22 cellular contexts compared by ENCODE assay signal in the genomic region with DNA sequence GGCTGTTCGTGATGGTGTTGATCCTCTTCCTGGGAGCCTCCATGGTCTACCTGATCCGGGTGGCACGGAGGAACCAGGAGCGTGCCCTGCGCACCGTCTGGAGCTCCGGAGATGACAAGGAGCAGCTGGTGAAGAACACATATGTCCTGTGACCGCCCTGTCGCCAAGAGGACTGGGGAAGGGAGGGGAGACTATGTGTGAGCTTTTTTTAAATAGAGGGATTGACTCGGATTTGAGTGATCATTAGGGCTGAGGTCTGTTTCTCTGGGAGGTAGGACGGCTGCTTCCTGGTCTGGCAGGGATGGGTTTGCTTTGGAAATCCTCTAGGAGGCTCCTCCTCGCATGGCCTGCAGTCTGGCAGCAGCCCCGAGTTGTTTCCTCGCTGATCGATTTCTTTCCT. TPM values are rescaled to one million over a fixed set of nuclear protein-coding genes. Genes with fewer than 3 reads are reported as not detected.
A peak's percentile ranks its signal among the peaks of the same experiment; 100 is the strongest.
DNase-seq lines count a peak whose midpoint lies in the region; ATAC-seq and TF ChIP-seq lines count a peak whose summit lies in the region.
"Had no signal": no experiment of that assay in that cellular context is flagged by ENCODE, and none has a peak within 500 bp of the region (broad histone marks: within the 10 kb centered on the region; RNA-seq: fewer than 3 reads in every experiment).

No MANE protein-coding gene starts in this region.

- no peak for TF ChIP-seq EP300 in stomach (IDR thresholded peaks at IDR 0.05)

- intact Hi-C loops in HCT116 (cut with micrococcal nuclease) (no loop called here), stomach (cut with DNase I; ENCODE audit: low total_unique reads) (no loop called here), mucosa of descending colon (cut with DNase I, micrococcal nuclease) (no loop called here)

- POLR2A ChIA-PET in HCT116 (lab: Charles Lee), result no interaction called here

- no peak overlapping the region for H3K9ac ChIP-seq in HCT116 (ENCODE audit: low read length)

- peaks cover 2 to 4% of the 10 kb centered on the region in 2 experiments; a peak in 1 of 4 replicates for H3K4me1 ChIP-seq in HCT116 (ENCODE audit: control insufficient read depth in 1 of 2, insufficient read depth in 2 of 2, low read length in 2 of 2)
- H3K4me1 ChIP-seq in stomach, result peaks cover 15 to 36% (median 29%) of the 10 kb centered on the region in 4 donors
- no peaks in the 10 kb centered on the region for H3K4me1 ChIP-seq in mucosa of descending colon (ENCODE audit: low read depth)
- H3K4me1 ChIP-seq: colonic mucosa had no signal

- TSS peak; percentile 48 for BruUV-seq in HCT116 (replicated peaks; lab: Mats Ljungman, UMichigan)

- H3K9me2 ChIP-seq in HCT116 (ENCODE audit: insufficient read depth), result no peaks in the 10 kb centered on the region

- no peaks in the 10 kb centered on the region for H3K9me3 ChIP-seq in HCT116 (ENCODE audit: control insufficient read depth in 1 of 2, insufficient read depth in 1 of 2, low read depth in 1 of 2, low read length in 2 of 2)
- no peaks in the 10 kb centered on the region for H3K9me3 ChIP-seq in WERI-Rb-1 (ENCODE audit: severe bottlenecking)
- no peaks in the 10 kb centered on the region for H3K9me3 ChIP-seq in stomach
- H3K9me3 ChIP-seq in mucosa of descending colon, result no peaks in the 10 kb centered on the region
- H3K9me3 ChIP-seq: colonic mucosa had no signal

- RAD21 ChIA-PET in HCT116 (lab: Charles Lee; ENCODE audit: low non-redundant PET in 1 of 2, low total read pairs in 2 of 2, uncharacterized antibody in 2 of 2, unreplicated experiment in 2 of 2), result no interaction called here

- H3K27ac ChIP-seq in HCT116 (ENCODE audit: low read depth, low read length), result no peak overlapping the region
- peak overlapping the region; percentile 80 for H3K27ac ChIP-seq in WERI-Rb-1
- H3K27ac ChIP-seq in stomach, result peak overlapping the region in 4 of 5 donors; percentile 1 to 84 (median 68)
- H3K27ac ChIP-seq: brain microvascular endothelial cell, colonic mucosa had no signal

- no peak for TF ChIP-seq RAD21 in HCT116 (IDR thresholded peaks at IDR 0.05; ENCODE audit: low read depth)

- TF ChIP-seq CTCF in HCT116 (IDR thresholded peaks at IDR 0.05 in 2 of 3, conservative IDR thresholded peaks at IDR 0.05 in 1 of 3; ENCODE audit: borderline replicate concordance in 1 of 3, insufficient read depth in 1 of 3, low read depth in 2 of 3, low read length in 2 of 3) (no peak), WERI-Rb-1 (IDR thresholded peaks at IDR 0.05; ENCODE audit: low read depth, low read length) (peak; percentile 49), stomach (IDR thresholded peaks at IDR 0.05) (no peak), mucosa of descending colon (IDR thresholded peaks at IDR 0.05) (no peak)

- H4K20me1 ChIP-seq in HCT116 (ENCODE audit: insufficient read depth), result no peaks in the 10 kb centered on the region

- CTCF ChIA-PET in HCT116 (lab: Charles Lee), result no interaction called here

- H3K27me3 ChIP-seq in HCT116 (ENCODE audit: insufficient read depth, low read length), result no peaks in the 10 kb centered on the region
- H3K27me3 ChIP-seq in WERI-Rb-1 (ENCODE audit: insufficient read depth, low read depth, severe bottlenecking), result no peaks in the 10 kb centered on the region
- no peaks in the 10 kb centered on the region for H3K27me3 ChIP-seq in stomach
- H3K27me3 ChIP-seq: brain microvascular endothelial cell, colonic mucosa had no signal

- no peak for DNase-seq in HCT116 (ENCODE audit: low read depth, low spot score)
- peak; percentile 87 for DNase-seq in WERI-Rb-1
- peak; percentile 57 for DNase-seq in islet precursor cell
- no peak for DNase-seq in stomach
- DNase-seq in RPMI8226, result no peak
- DNase-seq in kidney tubule cell (ENCODE audit: low spot score), result no peak
- DNase-seq in mucosa of descending colon, result no peak
- DNase-seq in 8988T, result no peak
- DNase-seq: activated CD4-positive, alpha-beta T cell treated with anti-CD3 and anti-CD28 coated beads, Interleukin-2, amount 10 ng/mL, durations not matched to agents 7 days and 5 days; activated CD8-positive, alpha-beta memory T cell treated with anti-CD3 and anti-CD28 coated beads, Interleukin-2, amount 50 U/mL, for 48 hours; brain microvascular endothelial cell; colonic mucosa; DND-41; hypothalamus; kidney; naive thymus-derived CD4-positive, alpha-beta T cell; NCI-H146; NCI-H2171 treated with DMSO at 0.1 percent for 48 hours; NCI-H526; Right ventricle myocardium superior; small intestine; stimulated activated CD4-positive, alpha-beta T cell treated with anti-CD3 and anti-CD28 coated beads, Interleukin-2, amount 100 ng/mL, for 48 hours had no signal

- WGBS in stomach, 5 donors, result 61 to 74% (median 65%) methylated on average over 14 to 15 of the region's 15 CpGs

- peaks cover 5% of the 10 kb centered on the region for H3K79me2 ChIP-seq in HCT116 (ENCODE audit: insufficient read depth, low read length)

- H3K36me3 ChIP-seq in HCT116 (ENCODE audit: control insufficient read depth in 1 of 2, insufficient read depth in 2 of 2, low read length in 2 of 2) (peaks cover 32 to 51% of the 10 kb centered on the region in 2 experiments), WERI-Rb-1 (no peaks in the 10 kb centered on the region), stomach (peaks cover 16 to 69% (median 39%) of the 10 kb centered on the region in 4 donors), mucosa of descending colon (ENCODE audit: low read depth) (no peaks in the 10 kb centered on the region)
- H3K36me3 ChIP-seq: brain microvascular endothelial cell, colonic mucosa had no signal

- no peak overlapping the region for H2AFZ ChIP-seq in HCT116 (ENCODE audit: low read depth, low read length, poor library complexity, severe bottlenecking)

- TF ChIP-seq POLR2A in HCT116 (IDR thresholded peaks at IDR 0.05; ENCODE audit: borderline replicate concordance, extremely low read depth, insufficient read depth, insufficient read length) (no peak), stomach (IDR thresholded peaks at IDR 0.05) (no peak)

- no peak overlapping the region for H3K4me2 ChIP-seq in HCT116 (ENCODE audit: low read length)

- H3K4me3 ChIP-seq in HCT116 (replicated peaks in 1 of 2; ENCODE audit: low read depth in 1 of 2, low read length in 2 of 2), result no peak overlapping the region
- H3K4me3 ChIP-seq in WERI-Rb-1 (ENCODE audit: low read depth, low read length), result peak overlapping the region; percentile 14
- H3K4me3 ChIP-seq in stomach, result no peak overlapping the region
- no peak overlapping the region for H3K4me3 ChIP-seq in mucosa of descending colon
- H3K4me3 ChIP-seq: colonic mucosa had no signal

- ATAC-seq in HCT116 (0 out of 2 replicates have a peak, but pooled peaks have one; percentile 39), mucosa of descending colon (no peak)
- ATAC-seq: naive thymus-derived CD4-positive, alpha-beta T cell had no signal

TF ChIP-seq in HCT116, 20 proteins besides CTCF, POLR2A, EP300 and RAD21 (continues in another document):
- TF ChIP-seq SRF (IDR thresholded peaks at IDR 0.05; ENCODE audit: low read depth) (no peak), ZNF274 (IDR thresholded peaks at IDR 0.05; ENCODE audit: low read depth, low read length) (no peak), YY1 (IDR thresholded peaks at IDR 0.05; ENCODE audit: extremely low read depth, insufficient replicate concordance, low read depth, low read length) (no peak), CBX3 (IDR thresholded peaks at IDR 0.05; ENCODE audit: low read depth) (no peak), CEBPB (IDR thresholded peaks at IDR 0.05; ENCODE audit: low read depth) (no peak), ZFX (IDR thresholded peaks at IDR 0.05) (no peak), ELF1 (IDR thresholded peaks at IDR 0.05; ENCODE audit: borderline replicate concordance, low read depth) (no peak), POLR2AphosphoS5 (IDR thresholded peaks at IDR 0.05; ENCODE audit: low read depth, low read length) (no peak), JUND (IDR thresholded peaks at IDR 0.05) (no peak)

RNA-seq across cellular contexts. Expression of a gene that starts 12.2 kb away (rescaled TPM):
- total RNA-seq in HCT116 (2021; ENCODE audit: unreplicated experiment), result 135 TPM
- polyA plus RNA-seq in HCT116 (2012), result 383 and 389 TPM in 2 replicates
- 100 to 1,000 TPM in 3 of 5 donors, 10 to 100 TPM in 2; 33.5 to 287 (median 171) TPM for total RNA-seq in stomach
- 1,000 to 10,000 TPM in 2 of 3 donors, 100 to 1,000 TPM in 1; 388 to 1,069 (median 1,022) TPM for polyA plus RNA-seq in stomach
- 100 to 1,000 TPM in 2 of 3 donors, 10 to 100 TPM in 1; 82.5 to 310 (median 235) TPM for total RNA-seq in mucosa of descending colon
- total RNA-seq: activated CD4-positive, alpha-beta T cell treated with anti-CD3 and anti-CD28 coated beads, Interleukin-2, amount 10 ng/mL, durations not matched to agents 7 days and 5 days had no signal

RNA-seq across cellular contexts. Expression of a gene that starts 23.9 kb away (rescaled TPM):
- total RNA-seq in HCT116 (2021; ENCODE audit: unreplicated experiment) (67.5 TPM), stomach (10 to 100 TPM in 2 of 5 donors, 1 to 10 TPM in 3; 4.7 to 30.4 (median 7.2) TPM), mucosa of descending colon (10 to 100 TPM; 21.4 to 31.5 (median 23.9) TPM)
- 109 and 112 TPM in 2 replicates for polyA plus RNA-seq in HCT116 (2012)
- polyA plus RNA-seq in stomach, result 10 to 100 TPM; 18.8 to 28.0 (median 24.2) TPM

RNA-seq across cellular contexts. Expression of a gene that starts 27.5 kb away (rescaled TPM):
- total RNA-seq in HCT116 (2021; ENCODE audit: unreplicated experiment) (500 TPM), stomach (1,000 to 10,000 TPM in 1 of 5 donors, 100 to 1,000 TPM in 2, 10 to 100 TPM in 2; 29.8 to 1,508 (median 255) TPM), mucosa of descending colon (100 to 1,000 TPM; 355 to 802 (median 787) TPM)
- polyA plus RNA-seq in HCT116 (2012), result 492 and 532 TPM in 2 replicates
- polyA plus RNA-seq in stomach, result 100 to 1,000 TPM in 2 of 3 donors, 10 to 100 TPM in 1; 54.5 to 255 (median 184) TPM

RNA-seq across cellular contexts. Expression of a gene that starts 27.8 kb away (rescaled TPM):
- total RNA-seq in HCT116 (2021; ENCODE audit: unreplicated experiment) (11.0 TPM), stomach (10 to 100 TPM in 2 of 5 donors, 1 to 10 TPM in 2, under 1 TPM in 1; under 0.01 to 32.2 (median 5.4) TPM), mucosa of descending colon (10 to 100 TPM; 24.8 to 27.8 (median 25.6) TPM)
- 11.4 and 12.1 TPM in 2 replicates for polyA plus RNA-seq in HCT116 (2012)
- polyA plus RNA-seq in stomach, result 1 to 10 TPM; 3.2 to 10.0 (median 9.5) TPM

RNA-seq across cellular contexts. Expression of a gene that starts 35.7 kb away (rescaled TPM):
- 0.84 TPM for total RNA-seq in HCT116 (2021; ENCODE audit: unreplicated experiment)
- polyA plus RNA-seq in HCT116 (2012), result not detected in 2 replicates
- total RNA-seq in stomach, result 100 to 1,000 TPM in 1 of 5 donors, 10 to 100 TPM in 3, 1 to 10 TPM in 1; 8.8 to 197 (median 31.6) TPM
- 100 to 1,000 TPM in 1 of 3 donors, 10 to 100 TPM in 2; 53.2 to 138 (median 54.9) TPM for polyA plus RNA-seq in stomach
- total RNA-seq in mucosa of descending colon, result 100 to 1,000 TPM in 1 of 3 donors, 10 to 100 TPM in 1, 1 to 10 TPM in 1; 9.0 to 186 (median 19.9) TPM
- total RNA-seq: activated CD4-positive, alpha-beta T cell treated with anti-CD3 and anti-CD28 coated beads, Interleukin-2, amount 10 ng/mL, durations not matched to agents 7 days and 5 days had no signal
- polyA plus RNA-seq: naive thymus-derived CD4-positive, alpha-beta T cell had no signal

Comparison
In these comparisons a context has a peak if more than half of its experiments do, and no peak if none do; other contexts are left out.
1. DNase-seq: peak in WERI-Rb-1 (single experiment) and islet precursor cell (single experiment); none in HCT116 (single experiment), stomach (single experiment), RPMI8226 (single experiment), kidney tubule cell (single experiment), mucosa of descending colon (0 of 3) and 8988T (single experiment).